Comparison of ENCODE assay signal across 9 cellular contexts in genomic region chr11:19739872-19740271, GRCh38. TPM values are rescaled to one million over a fixed set of nuclear protein-coding genes. Genes with fewer than 3 reads are reported as not detected.
A peak's percentile ranks its signal among the peaks of the same experiment; 100 is the strongest.
DNase-seq lines count a peak whose midpoint lies in the region; ATAC-seq and TF ChIP-seq lines count a peak whose summit lies in the region.
"Had no signal": no experiment of that assay in that cellular context is flagged by ENCODE, and none has a peak within 500 bp of the region (broad histone marks: within the 10 kb centered on the region; RNA-seq: fewer than 3 reads in every experiment).

No MANE protein-coding gene starts in this region.

- H3K4me1 ChIP-seq in SK-N-SH (ENCODE audit: control insufficient read depth in 1 of 2, insufficient read depth in 2 of 2, low read depth in 1 of 2, low read length in 1 of 2) (peaks cover 28 to 80% of the 10 kb centered on the region in 2 experiments), gastroesophageal sphincter (peaks cover 7 to 83% (median 15%) of the 10 kb centered on the region in 3 donors), psoas muscle (peaks cover 3% of the 10 kb centered on the region)

- TF ChIP-seq CTCF in SK-N-SH (IDR thresholded peaks at IDR 0.05) (peak; percentile 46), gastroesophageal sphincter (IDR thresholded peaks at IDR 0.05) (peak; percentile 12 to 56 (median 42)), psoas muscle (IDR thresholded peaks at IDR 0.05) (peak; percentile 9)

- no peak overlapping the region for H2AFZ ChIP-seq in SK-N-SH (ENCODE audit: low read depth)

- CTCF ChIA-PET in SK-N-SH (lab: Yijun Ruan, JAX) = interaction anchor here (0.9 to 8.2 kb wide), 16 partner anchors 10 to 186 kb away, joined by 3 to 92 read pairs (median 4); partner anchors contain the start of gene NAV2

- no peaks in the 10 kb centered on the region for H3K9me2 ChIP-seq in SK-N-SH

- no peak overlapping the region for H3K4me2 ChIP-seq in SK-N-SH

- H3K9me3 ChIP-seq in SK-N-SH = no peaks in the 10 kb centered on the region
- H3K9me3 ChIP-seq in gastroesophageal sphincter = no peaks in the 10 kb centered on the region
- H3K9me3 ChIP-seq in psoas muscle = no peaks in the 10 kb centered on the region

- DNase-seq in ELR (ENCODE audit: low read depth) (peak; percentile 27), SK-N-SH (no peak), psoas muscle (no peak), GOT3 (lab: John Stamatoyannopoulos, UW) (no peak), T-helper 1 cell (no peak), NCI-H1436 treated with DMSO at 0.1 percent for 48 hours (lab: John Stamatoyannopoulos, UW) (no peak)
- DNase-seq: central memory CD4-positive, alpha-beta T cell had no signal

- intact Hi-C loops in psoas muscle (cut with DNase I) = loop anchor here (5.0 to 10.0 kb wide), 2 partner anchors 162 to 665 kb away; no protein-coding TSS in a partner anchor

- peak overlapping the region; percentile 32 to 85; a peak in 3 of 4 replicates for H3K27ac ChIP-seq in SK-N-SH (ENCODE audit: low read depth in 2 of 2, low read length in 1 of 2)
- peak overlapping the region in 3 of 4 donors; percentile 29 to 60 (median 50) for H3K27ac ChIP-seq in gastroesophageal sphincter
- no peak overlapping the region for H3K27ac ChIP-seq in psoas muscle

- TF ChIP-seq RAD21 in SK-N-SH (IDR thresholded peaks at IDR 0.05; ENCODE audit: low read length) = 0 out of 2 replicates have a peak, but pooled peaks have one; percentile 23

- WGBS in SK-N-SH (ENCODE audit: low lambda C conversion rate) = 85% methylated on average over 4 of the region's 4 CpGs
- 32% methylated on average over 4 of the region's 4 CpGs; no CpG with 5 or more reads in 1 of the 2 donors for WGBS in gastroesophageal sphincter (ENCODE audit: low coverage in 1 of 2), 2 donors
- 72 to 91% (median 78%) methylated on average over 4 of the region's 4 CpGs for WGBS in psoas muscle, 3 donors

- peaks cover 30% of the 10 kb centered on the region for H3F3A ChIP-seq in SK-N-SH (replicated peaks; ENCODE audit: insufficient read depth)

- ATAC-seq in gastroesophageal sphincter = peak; percentile 35
- ATAC-seq in psoas muscle = no peak
- ATAC-seq in HG03135 (IDR thresholded peaks at IDR 0.05; ENCODE audit: unreplicated experiment) = no peak

- peaks cover 96% of the 10 kb centered on the region for H3K79me2 ChIP-seq in SK-N-SH (ENCODE audit: insufficient read depth)

- no peak overlapping the region for H3K9ac ChIP-seq in SK-N-SH

- H4K20me1 ChIP-seq in SK-N-SH (ENCODE audit: insufficient read depth) = peaks cover 91% of the 10 kb centered on the region

- TF ChIP-seq EP300 in SK-N-SH (IDR thresholded peaks at IDR 0.05; ENCODE audit: borderline replicate concordance in 1 of 2, low read depth in 1 of 2, low read length in 1 of 2) = no peak
- TF ChIP-seq EP300 in gastroesophageal sphincter (IDR thresholded peaks at IDR 0.05) = no peak

- TF ChIP-seq POLR2A in gastroesophageal sphincter (IDR thresholded peaks at IDR 0.05) = no peak

- H3K27me3 ChIP-seq in SK-N-SH (ENCODE audit: insufficient read depth) (no peaks in the 10 kb centered on the region), gastroesophageal sphincter (no peaks in the 10 kb centered on the region), psoas muscle (ENCODE audit: insufficient read depth in 3 of 3, low read length in 2 of 3) (no peaks in the 10 kb centered on the region)

- peaks cover 7 to 11% of the 10 kb centered on the region in 2 experiments for H3K36me3 ChIP-seq in SK-N-SH (replicated peaks in 1 of 2; ENCODE audit: control insufficient read depth in 1 of 2, insufficient read depth in 2 of 2, low read length in 1 of 2)
- no peaks in the 10 kb centered on the region for H3K36me3 ChIP-seq in gastroesophageal sphincter
- no peaks in the 10 kb centered on the region for H3K36me3 ChIP-seq in psoas muscle (ENCODE audit: insufficient read depth in 1 of 2, low read depth in 1 of 2)

- H3K4me3 ChIP-seq in SK-N-SH (ENCODE audit: low read depth in 2 of 2, low read length in 1 of 2) (no peak overlapping the region), gastroesophageal sphincter (no peak overlapping the region), psoas muscle (no peak overlapping the region)

- POLR2A ChIA-PET in SK-N-SH (lab: Yijun Ruan, JAX) = interaction anchor here (0.7 to 3.8 kb wide), 3 partner anchors 25 to 180 kb away, joined by 3 to 12 read pairs (median 11); no protein-coding TSS in a partner anchor

TF ChIP-seq in SK-N-SH, 30 proteins besides CTCF, POLR2A, EP300 and RAD21:
- no peak for TF ChIP-seq NFIC (IDR thresholded peaks at IDR 0.05; ENCODE audit: borderline replicate concordance)
- TF ChIP-seq YY1 (IDR thresholded peaks at IDR 0.05; ENCODE audit: low read depth) = no peak
- TF ChIP-seq SMC3 (IDR thresholded peaks at IDR 0.05; ENCODE audit: low read depth, low read length) = no peak; the same call in 1 of the 2 replicates
- no peak for TF ChIP-seq IRF3 (IDR thresholded peaks at IDR 0.05; ENCODE audit: low read depth, low read length)
- no peak for TF ChIP-seq USF1 (IDR thresholded peaks at IDR 0.05; ENCODE audit: borderline replicate concordance, low read depth)
- no peak for TF ChIP-seq MXI1 (IDR thresholded peaks at IDR 0.05; ENCODE audit: low read depth, low read length)
- no peak for TF ChIP-seq FOXJ3 (CRISPR knock-in tag; IDR thresholded peaks at IDR 0.05)
- no peak for TF ChIP-seq EZH2phosphoT487 (IDR thresholded peaks at IDR 0.05; ENCODE audit: borderline replicate concordance, low read depth)
- no peak for TF ChIP-seq MEF2A (IDR thresholded peaks at IDR 0.05; ENCODE audit: borderline replicate concordance, low read depth)
- TF ChIP-seq FOSL2 (IDR thresholded peaks at IDR 0.05; ENCODE audit: borderline replicate concordance, low read depth) = no peak
TF ChIP-seq in SK-N-SH: peak in this region for 0.

RNA-seq across cellular contexts. Expression of gene NAV2, which starts 27.2 kb away (rescaled TPM):
- polyA plus RNA-seq in SK-N-SH (2012; rRNA removed) = 19.0 and 26.2 TPM in 2 replicates
- polyA plus RNA-seq in SK-N-SH (2012; cell fraction: cytosol; rRNA removed) = 12.8 and 16.1 TPM in 2 replicates
- 106 and 129 TPM in 2 replicates for polyA plus RNA-seq in SK-N-SH (2012; cell fraction: nucleus; rRNA removed)
- total RNA-seq in gastroesophageal sphincter = 10 to 100 TPM; 19.5 to 57.1 (median 43.4) TPM
- total RNA-seq in psoas muscle = 10 to 100 TPM in 1 of 4 donors, 1 to 10 TPM in 3; 2.1 to 21.8 (median 4.4) TPM
- 1 to 10 TPM in 1 of 3 donors, under 1 TPM in 2; 0.68 to 4.4 (median 0.86) TPM for polyA plus RNA-seq in psoas muscle
